ENCODE assay signal across 1 cellular context in genomic region chr9:33315371-33315770, GRCh38.
TF ChIP-seq lines count a peak whose summit lies in the region.

No MANE protein-coding gene starts in this region.

TF ChIP-seq in IMR-90, 13 proteins besides CTCF, POLR2A, EP300 and RAD21:
- no peak for TF ChIP-seq USF2 (IDR thresholded peaks at IDR 0.05; ENCODE audit: low read depth, low read length)
- TF ChIP-seq MAFK (IDR thresholded peaks at IDR 0.05; ENCODE audit: low read depth, low read length), result no peak
- no peak for TF ChIP-seq MAZ (IDR thresholded peaks at IDR 0.05; ENCODE audit: borderline replicate concordance, low read depth, low read length)
- TF ChIP-seq RFX5 (IDR thresholded peaks at IDR 0.05; ENCODE audit: low read depth, low read length), result no peak
- no peak for TF ChIP-seq ELK1 (IDR thresholded peaks at IDR 0.05; ENCODE audit: borderline replicate concordance, low read depth, low read length)
- TF ChIP-seq SMC3 (IDR thresholded peaks at IDR 0.05; ENCODE audit: low read depth, low read length), result no peak
- no peak for TF ChIP-seq MXI1 (IDR thresholded peaks at IDR 0.05; ENCODE audit: borderline replicate concordance, low read depth, low read length)
- no peak for TF ChIP-seq CEBPB (IDR thresholded peaks at IDR 0.05; ENCODE audit: low read depth, low read length)
- no peak for TF ChIP-seq RCOR1 (IDR thresholded peaks at IDR 0.05; ENCODE audit: insufficient replicate concordance, low read length)
- TF ChIP-seq NFE2L2 (IDR thresholded peaks at IDR 0.05; ENCODE audit: low read depth, low read length), result no peak
- TF ChIP-seq BHLHE40 (IDR thresholded peaks at IDR 0.05; ENCODE audit: low read depth, low read length), result no peak
- TF ChIP-seq FOS (IDR thresholded peaks at IDR 0.05; ENCODE audit: low read depth, low read length), result no peak
- TF ChIP-seq CHD1 (IDR thresholded peaks at IDR 0.05; ENCODE audit: low read depth, low read length), result no peak
